8 cellular contexts compared by ENCODE assay signal in the genomic region with DNA sequence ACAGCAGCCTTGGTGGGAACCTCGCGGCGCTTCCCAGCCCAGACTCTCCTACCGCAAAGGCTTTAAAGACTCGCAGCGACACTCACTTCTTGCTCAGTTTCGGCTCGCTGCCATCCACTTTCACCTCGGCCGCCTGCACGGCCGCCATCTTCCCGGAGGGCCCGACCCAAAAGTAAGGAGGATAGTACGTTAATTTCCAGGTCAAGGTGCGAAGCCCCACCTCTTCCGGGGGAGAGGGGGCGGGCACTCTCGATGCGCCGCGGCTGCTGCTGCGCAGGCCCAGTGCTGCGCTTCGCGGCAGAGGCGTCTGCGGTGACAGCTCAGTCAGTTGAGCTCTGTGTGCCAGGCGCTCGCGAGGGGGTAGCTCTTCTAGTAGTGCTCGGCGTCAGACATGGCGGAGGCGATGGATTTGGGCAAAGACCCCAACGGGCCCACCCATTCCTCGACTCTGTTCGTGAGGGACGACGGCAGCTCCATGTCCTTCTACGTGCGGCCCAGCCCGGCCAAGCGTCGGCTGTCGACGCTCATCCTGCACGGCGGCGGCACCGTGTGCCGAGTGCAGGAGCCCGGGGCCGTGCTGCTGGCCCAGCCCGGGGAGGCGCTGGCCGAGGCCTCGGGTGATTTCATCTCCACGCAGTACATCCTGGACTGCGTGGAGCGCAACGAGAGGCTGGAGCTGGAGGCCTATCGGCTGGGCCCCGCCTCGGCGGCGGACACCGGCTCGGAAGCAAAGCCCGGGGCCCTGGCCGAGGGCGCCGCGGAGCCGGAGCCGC. TPM values are rescaled to one million over a fixed set of nuclear protein-coding genes. Genes with fewer than 3 reads are reported as not detected.
DNase-seq lines count a peak whose midpoint lies in the region; ATAC-seq and TF ChIP-seq lines count a peak whose summit lies in the region.

A gene (minus strand): TSS at position 174 of the 773 bp plus-strand sequence. CDS start 26 bp downstream, at position 148.
A gene with protein sequence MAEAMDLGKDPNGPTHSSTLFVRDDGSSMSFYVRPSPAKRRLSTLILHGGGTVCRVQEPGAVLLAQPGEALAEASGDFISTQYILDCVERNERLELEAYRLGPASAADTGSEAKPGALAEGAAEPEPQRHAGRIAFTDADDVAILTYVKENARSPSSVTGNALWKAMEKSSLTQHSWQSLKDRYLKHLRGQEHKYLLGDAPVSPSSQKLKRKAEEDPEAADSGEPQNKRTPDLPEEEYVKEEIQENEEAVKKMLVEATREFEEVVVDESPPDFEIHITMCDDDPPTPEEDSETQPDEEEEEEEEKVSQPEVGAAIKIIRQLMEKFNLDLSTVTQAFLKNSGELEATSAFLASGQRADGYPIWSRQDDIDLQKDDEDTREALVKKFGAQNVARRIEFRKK (plus strand): TSS at position 282 of the 773 bp plus-strand sequence. CDS start 110 bp downstream, at position 392.

- no peaks in the 10 kb centered on the region for H3K27me3 ChIP-seq in kidney epithelial cell (ENCODE audit: control insufficient read depth, insufficient read depth, low read length)

- TF ChIP-seq CTCF in AG10803 (conservative IDR thresholded peaks at IDR 0.05; ENCODE audit: low read length) (no peak), chondrocyte (IDR thresholded peaks at IDR 0.05) (no peak), kidney epithelial cell (IDR thresholded peaks at IDR 0.05; ENCODE audit: insufficient read depth, low read length, poor library complexity, severe bottlenecking) (no peak)

- no peaks in the 10 kb centered on the region for H3K9me3 Mint-ChIP-seq in chondrocyte (ENCODE audit: low read depth)

- DNase-seq in AG10803 (ENCODE audit: low read depth) (peak; percentile 90), NCI-H460 (ENCODE audit: extremely low read depth, low read depth) (peak; percentile 86), chondrocyte (ENCODE audit: low spot score) (peak; percentile 97), kidney epithelial cell (ENCODE audit: low read depth) (peak; percentile 73)
- peak; percentile 87 to 88 for DNase-seq in activated CD4-positive, alpha-beta T cell treated with anti-CD3 and anti-CD28 coated beads for 24 hours (ENCODE audit: low read depth in 2 of 2)
- DNase-seq in stimulated activated CD4-positive, alpha-beta T cell treated with anti-CD3 and anti-CD28 coated beads, Interleukin-15, amount 100 ng/mL, for 48 hours (ENCODE audit: low read depth in 2 of 2): peak; percentile 87 to 91

- ATAC-seq in GM19043 (IDR thresholded peaks at IDR 0.05; ENCODE audit: low read depth, unreplicated experiment) (peak; percentile 76), HG03378 (IDR thresholded peaks at IDR 0.05; ENCODE audit: unreplicated experiment) (peak; percentile 87)

- peak within 1 kb of the TSS; percentile 97 for H3K27ac Mint-ChIP-seq in chondrocyte (ENCODE audit: unreplicated experiment)

- H3K27me3 Mint-ChIP-seq in chondrocyte (ENCODE audit: low read depth): no peaks in the 10 kb centered on the region

- peaks cover 54% of the 10 kb centered on the region for H3K4me1 Mint-ChIP-seq in chondrocyte (ENCODE audit: low read depth)

- H3K36me3 Mint-ChIP-seq in chondrocyte (ENCODE audit: low read depth): peaks cover 3% of the 10 kb centered on the region

- H3K4me3 ChIP-seq in AG10803 (ENCODE audit: low read length) (peak within 1 kb of the TSS; percentile 97), kidney epithelial cell (ENCODE audit: low read depth, low read length) (peak within 1 kb of the TSS; percentile 96)

- no peaks in the 10 kb centered on the region for H3K36me3 ChIP-seq in kidney epithelial cell (ENCODE audit: control insufficient read depth, insufficient read depth, low read length)

- H3K4me3 Mint-ChIP-seq in chondrocyte (ENCODE audit: unreplicated experiment): peak within 1 kb of the TSS; percentile 98

RNA-seq across cellular contexts. Expression of the first gene that starts in this region (rescaled TPM):
- 169 and 172 TPM in 2 replicates for total RNA-seq in NCI-H460 (2014; rRNA removed; shearing (Covaris generic))
- 134 and 137 TPM in 2 replicates for polyA plus RNA-seq in NCI-H460 (2014; cell fraction: nucleus; rRNA removed)
- total RNA-seq in chondrocyte: 93.2 to 98.1 TPM (median 93.3 TPM) in 3 replicates
- 190 and 233 TPM in 2 replicates for total RNA-seq in kidney epithelial cell

RNA-seq across cellular contexts. Expression of the second gene that starts in this region (rescaled TPM):
- total RNA-seq in NCI-H460 (2014; rRNA removed; shearing (Covaris generic)): 24.6 and 27.9 TPM in 2 replicates
- polyA plus RNA-seq in NCI-H460 (2014; cell fraction: nucleus; rRNA removed): 31.8 and 37.8 TPM in 2 replicates
- total RNA-seq in chondrocyte: 60.3 to 62.8 TPM (median 61.2 TPM) in 3 replicates
- total RNA-seq in kidney epithelial cell: 56.8 and 59.9 TPM in 2 replicates

Comparison
In these comparisons a context has a peak if more than half of its experiments do, and no peak if none do; other contexts are left out.
1. Peak in every context shown above with its lines: DNase-seq, ATAC-seq and H3K4me3 ChIP-seq.